ENCODE assay signal across 1 cellular context in genomic region chr21:20258542-20258941, GRCh38.
TF ChIP-seq lines count a peak whose summit lies in the region.

No MANE protein-coding gene starts in this region.

TF ChIP-seq in K562, 482 proteins besides CTCF, POLR2A, EP300 and RAD21 (continued from another document and continues in another):
- TF ChIP-seq HOMEZ (CRISPR knock-in tag; IDR thresholded peaks at IDR 0.05): no peak
- no peak for TF ChIP-seq NR2C2 (CRISPR knock-in tag; IDR thresholded peaks at IDR 0.05)
- TF ChIP-seq NR2C2 (tag; IDR thresholded peaks at IDR 0.05): no peak
- no peak for TF ChIP-seq ETV6 (IDR thresholded peaks at IDR 0.05; ENCODE audit: borderline replicate concordance in 1 of 2, low read depth in 2 of 2, low read length in 1 of 2)
- no peak for TF ChIP-seq ETV6 (CRISPR knock-in tag; IDR thresholded peaks at IDR 0.05; ENCODE audit: borderline replicate concordance)
- peak; percentile 81 for TF ChIP-seq RNF2 (IDR thresholded peaks at IDR 0.05)
- no peak for TF ChIP-seq ZNF277 (CRISPR knock-in tag; IDR thresholded peaks at IDR 0.05; ENCODE audit: borderline replicate concordance)
- TF ChIP-seq POLR2AphosphoS5 (IDR thresholded peaks at IDR 0.05; ENCODE audit: control insufficient read depth, insufficient read depth, low read depth, low read length): peak; percentile 66
- peak; percentile 21; the same call in 1 of the 2 replicates for TF ChIP-seq ETV1 (tag; conservative IDR thresholded peaks at IDR 0.05; ENCODE audit: low read depth)
- TF ChIP-seq MLLT1 (IDR thresholded peaks at IDR 0.05): peak in 1 of 2 experiments; percentile 26; a peak in 1 of 4 replicates
- TF ChIP-seq ZBTB5 (IDR thresholded peaks at IDR 0.05): no peak
- no peak for TF ChIP-seq ZNF311 (CRISPR knock-in tag; IDR thresholded peaks at IDR 0.05)
- no peak for TF ChIP-seq ATF1 (CRISPR knock-in tag; IDR thresholded peaks at IDR 0.05)
- no peak for TF ChIP-seq ATF1 (tag; IDR thresholded peaks at IDR 0.05)
- no peak for TF ChIP-seq ZNF766 (CRISPR knock-in tag; conservative IDR thresholded peaks at IDR 0.05)
- no peak for TF ChIP-seq ZFPM2 (CRISPR knock-in tag; IDR thresholded peaks at IDR 0.05)
- no peak for TF ChIP-seq HNRNPH1 (optimal IDR thresholded peaks at IDR 0.05; ENCODE audit: low read depth, low read length)
- no peak for TF ChIP-seq WHSC1 (IDR thresholded peaks at IDR 0.05; ENCODE audit: low read length)
- no peak for TF ChIP-seq ETS2 (tag; IDR thresholded peaks at IDR 0.05; ENCODE audit: borderline replicate concordance, poor library complexity, severe bottlenecking)
- no peak for TF ChIP-seq ZNF717 (CRISPR knock-in tag; IDR thresholded peaks at IDR 0.05)
- TF ChIP-seq NCOA4 (IDR thresholded peaks at IDR 0.05; ENCODE audit: partially characterized antibody): no peak
- no peak for TF ChIP-seq RBM14 (IDR thresholded peaks at IDR 0.05; ENCODE audit: borderline replicate concordance, insufficient read depth, low read depth, low read length)
- 0 out of 2 replicates have a peak, but pooled peaks have one; percentile 40 for TF ChIP-seq TOE1 (IDR thresholded peaks at IDR 0.05; ENCODE audit: borderline replicate concordance)
- TF ChIP-seq TOE1 (CRISPR knock-in tag; IDR thresholded peaks at IDR 0.05; ENCODE audit: borderline replicate concordance, low read depth): no peak
- TF ChIP-seq YY1 (IDR thresholded peaks at IDR 0.05; ENCODE audit: borderline replicate concordance in 1 of 3, control insufficient read depth in 1 of 3, extremely low read depth in 1 of 3, insufficient read depth in 3 of 3, insufficient read length in 1 of 3, insufficient replicate concordance in 2 of 3, low read depth in 1 of 3, low read length in 2 of 3): no peak
- no peak for TF ChIP-seq SAFB2 (IDR thresholded peaks at IDR 0.05; ENCODE audit: borderline replicate concordance, low read depth, low read length, severe bottlenecking)
- TF ChIP-seq DPF2 (IDR thresholded peaks at IDR 0.05): peak; percentile 92
- no peak for TF ChIP-seq ZNF785 (CRISPR knock-in tag; IDR thresholded peaks at IDR 0.05)
- no peak for TF ChIP-seq KHSRP (IDR thresholded peaks at IDR 0.05)
- no peak for TF ChIP-seq ZNF586 (CRISPR knock-in tag; conservative IDR thresholded peaks at IDR 0.05)
- TF ChIP-seq CREM (IDR thresholded peaks at IDR 0.05; ENCODE audit: low read depth): 0 out of 2 replicates have a peak, but pooled peaks have one; percentile 50
- peak; percentile 79 for TF ChIP-seq CC2D1A (IDR thresholded peaks at IDR 0.05)
- peak; percentile 75 for TF ChIP-seq STAT5A (IDR thresholded peaks at IDR 0.05; ENCODE audit: borderline replicate concordance, low read length)
- TF ChIP-seq PBX2 (CRISPR knock-in tag; IDR thresholded peaks at IDR 0.05; ENCODE audit: low read depth): no peak
- TF ChIP-seq PBX2 (tag; conservative IDR thresholded peaks at IDR 0.05; ENCODE audit: low read depth): peak; percentile 69; the same call in 1 of the 2 replicates
- no peak for TF ChIP-seq ILF3 (IDR thresholded peaks at IDR 0.05; ENCODE audit: borderline replicate concordance)
- peak in 1 of 2 experiments; percentile 20; a peak in 1 of 4 replicates for TF ChIP-seq NRF1 (conservative IDR thresholded peaks at IDR 0.05 in 1 of 2, IDR thresholded peaks at IDR 0.05 in 1 of 2)
- no peak for TF ChIP-seq TEAD2 (tag; IDR thresholded peaks at IDR 0.05)
- TF ChIP-seq RB1 (IDR thresholded peaks at IDR 0.05; ENCODE audit: low read depth): no peak
- TF ChIP-seq SRSF9 (IDR thresholded peaks at IDR 0.05; ENCODE audit: borderline replicate concordance, low read depth, low read length): no peak
- peak; percentile 88 for TF ChIP-seq CHAMP1 (IDR thresholded peaks at IDR 0.05)
- 0 out of 2 replicates have a peak, but pooled peaks have one; percentile 27 for TF ChIP-seq VEZF1 (CRISPR knock-in tag; IDR thresholded peaks at IDR 0.05)
- peak; percentile 94 for TF ChIP-seq TEAD4 (IDR thresholded peaks at IDR 0.05; ENCODE audit: low read length)
- no peak for TF ChIP-seq TEAD4 (CRISPR knock-in tag; IDR thresholded peaks at IDR 0.05; ENCODE audit: borderline replicate concordance)
- TF ChIP-seq TCF7 (IDR thresholded peaks at IDR 0.05; ENCODE audit: borderline replicate concordance): no peak
- no peak for TF ChIP-seq ZNF695 (CRISPR knock-in tag; IDR thresholded peaks at IDR 0.05)
- no peak for TF ChIP-seq ZNF830 (CRISPR knock-in tag; IDR thresholded peaks at IDR 0.05)
- TF ChIP-seq CHD1 (IDR thresholded peaks at IDR 0.05; ENCODE audit: low read length): no peak
- TF ChIP-seq ZNF140 (CRISPR knock-in tag; IDR thresholded peaks at IDR 0.05): no peak
- no peak for TF ChIP-seq FOXO4 (CRISPR knock-in tag; IDR thresholded peaks at IDR 0.05)
- no peak for TF ChIP-seq NR2C1 (IDR thresholded peaks at IDR 0.05)
- no peak for TF ChIP-seq NR2C1 (tag; IDR thresholded peaks at IDR 0.05)
- TF ChIP-seq TRIM24 (IDR thresholded peaks at IDR 0.05): peak in 1 of 2 experiments; percentile 58; a peak in 1 of 4 replicates
- TF ChIP-seq MNT (conservative IDR thresholded peaks at IDR 0.05): 0 out of 4 replicates have a peak, but pooled peaks of 1 of the 2 experiments have one; percentile 25
- peak; percentile 87 for TF ChIP-seq TAL1 (IDR thresholded peaks at IDR 0.05)
